ENCODE assay signal across 8 cellular contexts in the genomic region with DNA sequence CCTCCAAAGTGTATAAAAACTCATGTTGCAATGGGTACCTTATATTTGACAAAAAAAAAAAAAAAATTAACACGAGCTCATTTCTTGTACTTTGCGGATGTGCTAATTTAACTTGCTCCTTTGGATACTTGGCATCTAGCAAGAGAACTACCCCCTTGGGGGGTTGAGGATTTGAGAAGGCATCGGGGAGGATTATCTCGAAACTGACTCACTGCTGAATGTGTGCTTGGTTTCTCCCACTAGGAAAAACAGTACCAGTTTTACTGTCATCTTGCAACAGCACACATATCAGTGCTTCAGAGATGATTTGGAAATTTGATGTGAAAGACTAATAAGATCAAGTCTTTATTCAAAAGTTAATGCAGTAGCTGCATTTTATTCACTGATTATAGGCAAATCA. TPM values are rescaled to one million over a fixed set of nuclear protein-coding genes. Genes with fewer than 3 reads are reported as not detected.
DNase-seq lines count a peak whose midpoint lies in the region; ATAC-seq and TF ChIP-seq lines count a peak whose summit lies in the region.

No MANE protein-coding gene starts in this region.

- peaks cover 4% of the 10 kb centered on the region for H3K4me1 ChIP-seq in foreskin keratinocyte

- ATAC-seq in foreskin keratinocyte (no peak), GM21723 (IDR thresholded peaks at IDR 0.05; ENCODE audit: unreplicated experiment) (no peak)
- ATAC-seq in stimulated activated naive B cell treated with anti-CD40 and anti-IgM and Interleukin-4, amounts not matched to agents 10 μg/mL and 1 μg/mL and 100 μg/mL, for 72 hours (replicated peaks): no peak

- H3K36me3 Mint-ChIP-seq in stimulated activated naive B cell treated with anti-CD40 and anti-IgM and Interleukin-4, amounts not matched to agents 10 μg/mL and 1 μg/mL and 100 μg/mL, for 72 hours: peaks cover 8 to 19% of the 10 kb centered on the region in 2 donors

- H3K27me3 Mint-ChIP-seq in stimulated activated naive B cell treated with anti-CD40 and anti-IgM and Interleukin-4, amounts not matched to agents 10 μg/mL and 1 μg/mL and 100 μg/mL, for 72 hours: no peaks in the 10 kb centered on the region

- H3K27ac ChIP-seq in SK-N-MC: no peak overlapping the region
- peak overlapping the region; percentile 43 for H3K27ac ChIP-seq in foreskin keratinocyte

- H3K4me3 ChIP-seq in SK-N-MC: peak overlapping the region; percentile 81

- no peaks in the 10 kb centered on the region for H3K27me3 ChIP-seq in foreskin keratinocyte

- peak in 2 of 3 experiments; percentile 16 to 56 for DNase-seq in NCI-H1417 (lab: John Stamatoyannopoulos, UW)
- no peak for DNase-seq in NCI-H1417 treated with DMSO at 0.1 percent for 48 hours (lab: John Stamatoyannopoulos, UW)
- no peak for DNase-seq in SK-N-MC (ENCODE audit: low read depth, low spot score)
- DNase-seq in foreskin keratinocyte: no peak
- DNase-seq in stimulated activated naive B cell treated with anti-CD40 and anti-IgM and Interleukin-4, amounts not matched to agents 10 μg/mL and 1 μg/mL and 100 μg/mL, for 72 hours: no peak
- no peak for DNase-seq in DMS114 treated with DMSO at 0.1 percent for 48 hours (lab: John Stamatoyannopoulos, UW; ENCODE audit: unreplicated experiment)
- DNase-seq in UCSD-AML1 (lab: John Stamatoyannopoulos, UW; ENCODE audit: unreplicated experiment): no peak

- H3K9me3 Mint-ChIP-seq in stimulated activated naive B cell treated with anti-CD40 and anti-IgM and Interleukin-4, amounts not matched to agents 10 μg/mL and 1 μg/mL and 100 μg/mL, for 72 hours: no peaks in the 10 kb centered on the region

- H3K4me3 Mint-ChIP-seq in stimulated activated naive B cell treated with anti-CD40 and anti-IgM and Interleukin-4, amounts not matched to agents 10 μg/mL and 1 μg/mL and 100 μg/mL, for 72 hours: peak overlapping the region; percentile 94 to 99

- peak overlapping the region; percentile 53 for H3K9ac ChIP-seq in SK-N-MC (ENCODE audit: insufficient read length)

- no peaks in the 10 kb centered on the region for H3K9me3 ChIP-seq in SK-N-MC (ENCODE audit: low read depth, low read length)

- TF ChIP-seq CTCF in foreskin keratinocyte (conservative IDR thresholded peaks at IDR 0.05): no peak

- no peaks in the 10 kb centered on the region for H3K36me3 ChIP-seq in SK-N-MC (ENCODE audit: insufficient read depth, low read length)

- peaks cover 8 to 18% of the 10 kb centered on the region in 2 donors for H3K4me1 Mint-ChIP-seq in stimulated activated naive B cell treated with anti-CD40 and anti-IgM and Interleukin-4, amounts not matched to agents 10 μg/mL and 1 μg/mL and 100 μg/mL, for 72 hours

- H3K27ac Mint-ChIP-seq in stimulated activated naive B cell treated with anti-CD40 and anti-IgM and Interleukin-4, amounts not matched to agents 10 μg/mL and 1 μg/mL and 100 μg/mL, for 72 hours: peak overlapping the region; percentile 98

RNA-seq across cellular contexts. Expression of gene EXOG, which starts 0.9 kb away (rescaled TPM):
- 9.2 and 9.3 TPM in 2 replicates for total RNA-seq in foreskin keratinocyte
- 5.5 and 5.8 TPM in 2 replicates for polyA plus RNA-seq in foreskin keratinocyte

RNA-seq across cellular contexts. Expression of gene ACVR2B, which starts 43.3 kb away (rescaled TPM):
- 2.3 and 2.5 TPM in 2 replicates for total RNA-seq in foreskin keratinocyte
- polyA plus RNA-seq in foreskin keratinocyte: 0.66 and 0.87 TPM in 2 replicates

Comparison
In these comparisons a context has a peak if more than half of its experiments do, and no peak if none do; other contexts are left out.
1. DNase-seq: peak in NCI-H1417 (2 of 3); none in NCI-H1417 treated with DMSO at 0.1 percent for 48 hours (single experiment), SK-N-MC (single experiment), foreskin keratinocyte (0 of 2), stimulated activated naive B cell treated with anti-CD40 and anti-IgM and Interleukin-4, amounts not matched to agents 10 μg/mL and 1 μg/mL and 100 μg/mL, for 72 hours (single experiment), DMS114 treated with DMSO at 0.1 percent for 48 hours (single experiment) and UCSD-AML1 (single experiment).